8 cellular contexts compared by ENCODE assay signal in the genomic region with DNA sequence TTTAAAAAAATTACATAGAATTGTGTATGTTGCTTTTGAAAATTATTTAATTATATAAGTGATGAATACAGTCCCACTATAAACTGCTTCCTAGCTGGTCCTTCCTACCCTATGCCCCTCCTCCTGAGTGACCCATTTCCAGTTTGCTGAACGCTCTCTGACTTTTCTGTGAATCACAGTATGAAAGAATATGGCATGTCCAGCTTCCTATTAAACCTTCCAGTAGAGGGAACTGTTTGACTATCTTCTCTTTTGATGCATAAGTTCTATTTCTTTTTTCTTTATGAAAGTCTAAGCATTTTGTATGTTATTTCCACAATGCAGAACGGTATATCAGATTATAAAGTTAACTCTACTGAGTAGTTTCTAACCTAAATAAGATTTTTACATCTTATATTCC. TPM values are rescaled to one million over a fixed set of nuclear protein-coding genes. Genes with fewer than 3 reads are reported as not detected.
DNase-seq lines count a peak whose midpoint lies in the region; ATAC-seq and TF ChIP-seq lines count a peak whose summit lies in the region.

No MANE protein-coding gene starts in this region.

- TF ChIP-seq POLR2A in adrenal gland (IDR thresholded peaks at IDR 0.05), result no peak

- no peak for DNase-seq in activated CD8-positive, alpha-beta memory T cell treated with anti-CD3 and anti-CD28 coated beads, Interleukin-2, amount 10 ng/mL, durations not matched to agents 7 days and 5 days
- DNase-seq in activated CD8-positive, alpha-beta memory T cell treated with anti-CD3 and anti-CD28 coated beads, Interleukin-2, amount 50 U/mL, for 4 hours, result no peak
- DNase-seq in NCI-H146 treated with DMSO at 0.1 percent for 48 hours (lab: John Stamatoyannopoulos, UW; ENCODE audit: unreplicated experiment), result peak; percentile 33
- DNase-seq in adrenal gland, result peak in 2 of 7 donors; percentile 17 to 29
- peak; percentile 70 for DNase-seq in hepatic stellate cell (ENCODE audit: low spot score)
- DNase-seq in thoracic aorta (ENCODE audit: low spot score), result no peak
- DNase-seq in activated CD4-positive, alpha-beta memory T cell treated with anti-CD3 and anti-CD28 coated beads for 36 hours, result no peak

- POLR2A ChIA-PET in activated CD4-positive, alpha-beta memory T cell treated with anti-CD3 and anti-CD28 coated beads for 36 hours (lab: Charles Lee), result interaction anchor here (1.0 kb wide), 1 partner anchor 139 kb away, joined by 4 read pairs; no protein-coding TSS in a partner anchor

- intact Hi-C loops in adrenal gland (cut with DNase I), result loop anchor here (5.0 to 10.0 kb wide), 3 partner anchors 151 to 188 kb away; no protein-coding TSS in a partner anchor
- intact Hi-C loops in activated CD4-positive, alpha-beta memory T cell treated with anti-CD3 and anti-CD28 coated beads for 36 hours (cut with micrococcal nuclease), result loop anchor here (1.0 kb wide), 2 partner anchors 149 to 190 kb away; no protein-coding TSS in a partner anchor

- H3K4me1 Mint-ChIP-seq in activated CD8-positive, alpha-beta memory T cell treated with anti-CD3 and anti-CD28 coated beads, Interleukin-2, amount 10 ng/mL, durations not matched to agents 7 days and 5 days, result peaks cover 5% of the 10 kb centered on the region
- H3K4me1 Mint-ChIP-seq in activated CD4-positive, alpha-beta memory T cell treated with anti-CD3 and anti-CD28 coated beads for 36 hours (ENCODE audit: low read depth), result peaks cover 4% of the 10 kb centered on the region

- H3K27ac Mint-ChIP-seq in activated CD8-positive, alpha-beta memory T cell treated with anti-CD3 and anti-CD28 coated beads, Interleukin-2, amount 10 ng/mL, durations not matched to agents 7 days and 5 days, result no peak overlapping the region
- no peak overlapping the region for H3K27ac Mint-ChIP-seq in activated CD4-positive, alpha-beta memory T cell treated with anti-CD3 and anti-CD28 coated beads for 36 hours

- H3K4me1 ChIP-seq in adrenal gland (replicated peaks in 1 of 2) (no peaks in the 10 kb centered on the region), thoracic aorta (ENCODE audit: control insufficient read depth in 1 of 2, low read depth in 2 of 2) (peaks cover 0 to 5% of the 10 kb centered on the region in 2 donors)

- H3K27ac ChIP-seq in adrenal gland (no peak overlapping the region), thoracic aorta (no peak overlapping the region)

- H3K36me3 ChIP-seq in adrenal gland (replicated peaks in 1 of 2) (no peaks in the 10 kb centered on the region), thoracic aorta (no peaks in the 10 kb centered on the region)

- H3K9me3 Mint-ChIP-seq in activated CD8-positive, alpha-beta memory T cell treated with anti-CD3 and anti-CD28 coated beads, Interleukin-2, amount 10 ng/mL, durations not matched to agents 7 days and 5 days (ENCODE audit: low read depth), result no peaks in the 10 kb centered on the region
- no peaks in the 10 kb centered on the region for H3K9me3 Mint-ChIP-seq in activated CD4-positive, alpha-beta memory T cell treated with anti-CD3 and anti-CD28 coated beads for 36 hours

- TF ChIP-seq CTCF in adrenal gland (IDR thresholded peaks at IDR 0.05) (peak; percentile 30 to 80 (median 64)), thoracic aorta (IDR thresholded peaks at IDR 0.05) (peak; percentile 52)

- H3K27me3 ChIP-seq in adrenal gland (no peaks in the 10 kb centered on the region), thoracic aorta (replicated peaks; ENCODE audit: insufficient read depth) (no peaks in the 10 kb centered on the region)

- no peaks in the 10 kb centered on the region for H3K9me3 ChIP-seq in adrenal gland (replicated peaks in 1 of 3)
- H3K9me3 ChIP-seq in thoracic aorta, result no peaks in the 10 kb centered on the region

- no peak overlapping the region for H3K4me3 Mint-ChIP-seq in activated CD8-positive, alpha-beta memory T cell treated with anti-CD3 and anti-CD28 coated beads, Interleukin-2, amount 10 ng/mL, durations not matched to agents 7 days and 5 days
- no peak overlapping the region for H3K4me3 Mint-ChIP-seq in activated CD4-positive, alpha-beta memory T cell treated with anti-CD3 and anti-CD28 coated beads for 36 hours

- ATAC-seq in activated CD8-positive, alpha-beta memory T cell treated with anti-CD3 and anti-CD28 coated beads, Interleukin-2, amount 10 ng/mL, durations not matched to agents 7 days and 5 days, result peak; percentile 73
- ATAC-seq in thoracic aorta (ENCODE audit: insufficient number of reproducible peaks, low FRiP score, low read depth) (no peak), HG03469 (IDR thresholded peaks at IDR 0.05; ENCODE audit: unreplicated experiment) (no peak)

- CTCF ChIA-PET in activated CD8-positive, alpha-beta memory T cell treated with anti-CD3 and anti-CD28 coated beads, Interleukin-2, amount 10 ng/mL, durations not matched to agents 7 days and 5 days (lab: Charles Lee), result interaction anchor here (0.5 to 3.1 kb wide), 23 partner anchors 9 to 415 kb away, joined by 3 to 31 read pairs (median 4); no protein-coding TSS in a partner anchor
- CTCF ChIA-PET in activated CD4-positive, alpha-beta memory T cell treated with anti-CD3 and anti-CD28 coated beads for 36 hours (lab: Charles Lee), result interaction anchor here (0.6 to 4.5 kb wide), 12 partner anchors 17 to 381 kb away, joined by 3 to 51 read pairs (median 4); partner anchors contain the start of gene PTPN2

- no peaks in the 10 kb centered on the region for H3K36me3 Mint-ChIP-seq in activated CD8-positive, alpha-beta memory T cell treated with anti-CD3 and anti-CD28 coated beads, Interleukin-2, amount 10 ng/mL, durations not matched to agents 7 days and 5 days
- H3K36me3 Mint-ChIP-seq in activated CD4-positive, alpha-beta memory T cell treated with anti-CD3 and anti-CD28 coated beads for 36 hours, result no peaks in the 10 kb centered on the region

- H3K27me3 Mint-ChIP-seq in activated CD8-positive, alpha-beta memory T cell treated with anti-CD3 and anti-CD28 coated beads, Interleukin-2, amount 10 ng/mL, durations not matched to agents 7 days and 5 days, result peaks cover 2% of the 10 kb centered on the region
- no peaks in the 10 kb centered on the region for H3K27me3 Mint-ChIP-seq in activated CD4-positive, alpha-beta memory T cell treated with anti-CD3 and anti-CD28 coated beads for 36 hours

- no peak overlapping the region for H3K4me3 ChIP-seq in adrenal gland
- no peak overlapping the region for H3K4me3 ChIP-seq in thoracic aorta

- 0 to 3% (median 0%) methylated on average over 2 of the region's 2 CpGs for WGBS in adrenal gland, 4 donors

RNA-seq across cellular contexts. Expression of gene PSMG2, which starts 41.3 kb away (rescaled TPM):
- total RNA-seq in activated CD8-positive, alpha-beta memory T cell treated with anti-CD3 and anti-CD28 coated beads, Interleukin-2, amount 10 ng/mL, durations not matched to agents 7 days and 5 days, result 100 to 1,000 TPM in 1 of 2 experiments, 10 to 100 TPM in 1; 98.2 to 106 TPM
- total RNA-seq in adrenal gland (10 to 100 TPM; 54.9 to 99.9 (median 77.5) TPM), thoracic aorta (10 to 100 TPM; 64.6 to 65.9 TPM)
- polyA plus RNA-seq in adrenal gland, result 10 to 100 TPM; 89.9 to 99.8 (median 90.6) TPM
- total RNA-seq in activated CD4-positive, alpha-beta memory T cell treated with anti-CD3 and anti-CD28 coated beads for 36 hours, result 100 to 1,000 TPM; 112 to 119 TPM

RNA-seq across cellular contexts. Expression of gene CEP76, which starts 41.6 kb away (rescaled TPM):
- 10 to 100 TPM; 15.7 to 18.0 TPM for total RNA-seq in activated CD8-positive, alpha-beta memory T cell treated with anti-CD3 and anti-CD28 coated beads, Interleukin-2, amount 10 ng/mL, durations not matched to agents 7 days and 5 days
- total RNA-seq in adrenal gland, result 10 to 100 TPM in 1 of 8 donors, 1 to 10 TPM in 7; 2.8 to 32.2 (median 7.7) TPM
- polyA plus RNA-seq in adrenal gland, result 1 to 10 TPM; 2.6 to 7.9 (median 3.0) TPM
- 1 to 10 TPM; 5.2 to 8.3 TPM for total RNA-seq in thoracic aorta
- total RNA-seq in activated CD4-positive, alpha-beta memory T cell treated with anti-CD3 and anti-CD28 coated beads for 36 hours, result 10 to 100 TPM; 14.4 to 15.0 TPM

Comparison
In these comparisons a context has a peak if more than half of its experiments do, and no peak if none do; other contexts are left out.
1. DNase-seq: peak in NCI-H146 treated with DMSO at 0.1 percent for 48 hours (single experiment) and hepatic stellate cell (single experiment); none in activated CD8-positive, alpha-beta memory T cell treated with anti-CD3 and anti-CD28 coated beads, Interleukin-2, amount 10 ng/mL, durations not matched to agents 7 days and 5 days (single experiment), activated CD8-positive, alpha-beta memory T cell treated with anti-CD3 and anti-CD28 coated beads, Interleukin-2, amount 50 U/mL, for 4 hours (single experiment), thoracic aorta (single experiment) and activated CD4-positive, alpha-beta memory T cell treated with anti-CD3 and anti-CD28 coated beads for 36 hours (single experiment).